In the genomic region with DNA sequence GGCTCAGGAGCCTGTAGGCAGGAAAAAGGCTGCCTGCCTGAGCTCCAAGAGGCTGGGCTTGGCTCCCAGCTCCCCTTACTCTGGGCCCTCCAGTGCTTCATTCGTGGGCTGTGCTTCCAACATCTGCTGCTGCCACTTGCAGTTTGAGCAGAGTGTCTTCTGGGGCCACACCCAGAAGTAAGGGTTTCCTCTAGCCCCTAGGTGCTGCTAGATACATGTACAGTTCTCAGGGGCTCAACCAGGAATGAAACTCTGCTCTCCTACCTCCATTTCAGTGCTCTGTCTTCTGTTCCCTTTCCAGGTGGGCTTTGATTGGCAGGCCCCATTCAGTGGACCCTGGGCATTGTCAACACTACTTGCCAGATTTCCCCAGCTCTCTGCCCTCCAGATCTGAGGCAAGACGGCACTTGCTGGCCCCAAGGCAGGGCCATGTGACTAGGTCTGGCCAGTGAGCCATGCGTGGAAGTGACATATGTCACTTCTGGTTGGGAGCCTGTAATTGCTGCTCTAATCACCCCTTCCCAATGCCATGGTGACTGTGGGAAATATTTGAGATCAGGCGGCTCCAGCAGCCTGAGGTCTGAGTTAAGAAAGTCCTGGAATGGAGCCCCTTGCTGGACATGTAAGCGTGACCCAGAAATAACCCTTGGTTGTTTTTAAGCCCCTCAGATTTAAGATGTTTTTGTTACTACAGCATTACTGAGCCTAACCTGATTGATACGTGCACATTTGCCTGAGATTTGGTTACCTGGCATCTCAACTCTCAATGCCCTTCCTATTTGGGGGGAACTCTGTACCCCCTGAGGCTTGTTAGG, we compare ENCODE assay signal across 1 cellular context.
TF ChIP-seq lines count a peak whose summit lies in the region.

No MANE protein-coding gene starts in this region.

TF ChIP-seq in HepG2, 621 proteins besides CTCF, POLR2A, EP300 and RAD21 (continued from another document):
- 0 out of 2 replicates have a peak, but pooled peaks have one; percentile 13 for TF ChIP-seq BCL3 (CRISPR knock-in tag; IDR thresholded peaks at IDR 0.05)
- TF ChIP-seq ARNTL (CRISPR knock-in tag; IDR thresholded peaks at IDR 0.05) = 0 out of 2 replicates have a peak, but pooled peaks have one; percentile 27
- TF ChIP-seq TAF15 (IDR thresholded peaks at IDR 0.05; ENCODE audit: low read depth, low read length, poor library complexity, severe bottlenecking) = no peak
- TF ChIP-seq ZNF546 (CRISPR knock-in tag; conservative IDR thresholded peaks at IDR 0.05) = no peak
- TF ChIP-seq MEF2D (CRISPR knock-in tag; IDR thresholded peaks at IDR 0.05) = 0 out of 2 replicates have a peak, but pooled peaks have one; percentile 19
- TF ChIP-seq ZNF12 (CRISPR knock-in tag; IDR thresholded peaks at IDR 0.05) = peak; percentile 92
- TF ChIP-seq, protein P1, sequence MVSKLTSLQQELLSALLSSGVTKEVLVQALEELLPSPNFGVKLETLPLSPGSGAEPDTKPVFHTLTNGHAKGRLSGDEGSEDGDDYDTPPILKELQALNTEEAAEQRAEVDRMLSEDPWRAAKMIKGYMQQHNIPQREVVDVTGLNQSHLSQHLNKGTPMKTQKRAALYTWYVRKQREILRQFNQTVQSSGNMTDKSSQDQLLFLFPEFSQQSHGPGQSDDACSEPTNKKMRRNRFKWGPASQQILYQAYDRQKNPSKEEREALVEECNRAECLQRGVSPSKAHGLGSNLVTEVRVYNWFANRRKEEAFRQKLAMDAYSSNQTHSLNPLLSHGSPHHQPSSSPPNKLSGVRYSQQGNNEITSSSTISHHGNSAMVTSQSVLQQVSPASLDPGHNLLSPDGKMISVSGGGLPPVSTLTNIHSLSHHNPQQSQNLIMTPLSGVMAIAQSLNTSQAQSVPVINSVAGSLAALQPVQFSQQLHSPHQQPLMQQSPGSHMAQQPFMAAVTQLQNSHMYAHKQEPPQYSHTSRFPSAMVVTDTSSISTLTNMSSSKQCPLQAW (CRISPR knock-in tag; IDR thresholded peaks at IDR 0.05) = 0 out of 2 replicates have a peak, but pooled peaks have one; percentile 29
- TF ChIP-seq, protein P2, sequence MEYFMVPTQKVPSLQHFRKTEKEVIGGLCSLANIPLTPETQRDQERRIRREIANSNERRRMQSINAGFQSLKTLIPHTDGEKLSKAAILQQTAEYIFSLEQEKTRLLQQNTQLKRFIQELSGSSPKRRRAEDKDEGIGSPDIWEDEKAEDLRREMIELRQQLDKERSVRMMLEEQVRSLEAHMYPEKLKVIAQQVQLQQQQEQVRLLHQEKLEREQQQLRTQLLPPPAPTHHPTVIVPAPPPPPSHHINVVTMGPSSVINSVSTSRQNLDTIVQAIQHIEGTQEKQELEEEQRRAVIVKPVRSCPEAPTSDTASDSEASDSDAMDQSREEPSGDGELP (IDR thresholded peaks at IDR 0.05; ENCODE audit: borderline replicate concordance, low read depth) = no peak
- no peak for TF ChIP-seq SP1 (IDR thresholded peaks at IDR 0.05)
- no peak for TF ChIP-seq SP1 (CRISPR knock-in tag; IDR thresholded peaks at IDR 0.05)
- 0 out of 2 replicates have a peak, but pooled peaks have one; percentile 32 for TF ChIP-seq ELF3 (CRISPR knock-in tag; IDR thresholded peaks at IDR 0.05)
- peak; percentile 44 for TF ChIP-seq STAG1 (CRISPR knock-in tag; IDR thresholded peaks at IDR 0.05)
- 0 out of 2 replicates have a peak, but pooled peaks have one; percentile 38 for TF ChIP-seq ZNF17 (CRISPR knock-in tag; IDR thresholded peaks at IDR 0.05)
- no peak for TF ChIP-seq ZBTB1 (CRISPR knock-in tag; IDR thresholded peaks at IDR 0.05; ENCODE audit: borderline replicate concordance)
- TF ChIP-seq ZNF687 (CRISPR knock-in tag; IDR thresholded peaks at IDR 0.05) = peak; percentile 36; the same call in 1 of the 2 replicates
- TF ChIP-seq ZNF674 (CRISPR knock-in tag; IDR thresholded peaks at IDR 0.05; ENCODE audit: low read depth) = no peak
